ENCODE assay signal across 29 cellular contexts in the genomic region with DNA sequence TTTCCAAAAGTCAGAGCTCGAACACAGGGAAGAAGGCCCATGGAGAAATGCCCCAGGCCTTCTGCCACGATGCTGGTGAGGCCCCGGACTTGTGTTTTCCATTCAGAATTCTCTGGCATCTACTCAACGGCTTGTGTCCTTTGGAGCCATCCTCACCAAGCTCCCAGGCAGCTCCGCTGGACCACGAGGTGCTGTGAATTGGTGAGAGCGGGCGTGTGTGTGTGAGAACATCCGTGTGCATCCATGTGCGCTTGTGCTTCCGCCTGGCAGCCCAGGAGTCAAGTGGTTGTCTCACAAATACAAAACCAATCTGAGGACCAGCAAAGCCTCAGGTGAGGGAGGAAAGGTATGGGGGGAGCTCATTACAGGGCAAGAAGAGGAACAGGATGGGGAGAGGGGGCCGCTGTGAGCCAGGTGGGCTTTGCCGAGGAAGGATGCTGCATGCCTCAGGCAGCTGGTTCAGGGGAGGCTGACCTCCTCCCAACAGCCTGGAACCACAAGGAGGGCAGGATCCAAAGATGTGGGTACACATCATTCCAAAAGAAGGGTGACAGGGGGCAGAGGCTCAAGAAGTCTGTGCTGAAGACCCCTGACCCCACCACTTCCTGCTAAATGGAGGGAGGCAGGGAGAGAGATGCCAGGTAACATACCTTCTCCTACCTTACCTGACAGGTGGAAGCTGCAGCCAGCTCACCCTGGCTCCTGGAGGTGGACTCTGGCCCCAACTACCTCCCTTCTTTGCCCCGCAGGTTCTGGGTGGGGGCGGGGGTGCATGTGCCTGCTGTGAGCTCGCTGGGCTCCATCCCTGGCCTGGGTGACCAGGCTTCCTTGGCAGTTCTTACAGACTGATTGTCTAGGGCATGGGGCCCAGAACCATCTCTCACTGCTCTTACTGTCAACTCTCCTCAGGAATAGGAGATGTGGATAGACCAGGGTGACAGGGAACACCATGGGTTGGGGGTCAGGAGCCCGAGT.
"Had no signal": no experiment of that assay in that cellular context is flagged by ENCODE, and none has a peak within 500 bp of the region (broad histone marks: within the 10 kb centered on the region; RNA-seq: fewer than 3 reads in every experiment).

No MANE protein-coding gene starts in this region.

- H3K27ac ChIP-seq: brain microvascular endothelial cell, esophagus muscularis mucosa, hepatocyte, ovary, tibial artery had no signal

- H3K79me2 ChIP-seq: hepatocyte had no signal

- H3K36me3 Mint-ChIP-seq: immature natural killer cell had no signal

- H3K4me3 Mint-ChIP-seq: activated CD8-positive, alpha-beta T cell treated with anti-CD3 and anti-CD28 coated beads, Interleukin-2, amount 10 ng/mL, durations not matched to agents 7 days and 5 days; activated T-helper 1 cell treated with anti-CD3 and anti-CD28 coated beads, Interleukin-12 subunit alpha, Interleukin-12 subunit beta, Interleukin-2, Interleukin-4 antibody, amounts not matched to agents 30 ng/mL and 10 ng/mL and 1 ng/mL, durations not matched to agents 14 hours and 24 hours and 36 hours; effector memory CD8-positive, alpha-beta T cell; immature natural killer cell had no signal

- H3K27ac Mint-ChIP-seq: activated CD8-positive, alpha-beta T cell treated with anti-CD3 and anti-CD28 coated beads, Interleukin-2, amount 10 ng/mL, durations not matched to agents 7 days and 5 days; activated T-helper 1 cell treated with anti-CD3 and anti-CD28 coated beads, Interleukin-12 subunit alpha, Interleukin-12 subunit beta, Interleukin-2, Interleukin-4 antibody, amounts not matched to agents 30 ng/mL and 10 ng/mL and 1 ng/mL, durations not matched to agents 14 hours and 24 hours and 36 hours; effector memory CD8-positive, alpha-beta T cell; immature natural killer cell had no signal

- H3K4me1 ChIP-seq: esophagus muscularis mucosa, tibial artery had no signal

- DNase-seq: activated CD4-positive, alpha-beta T cell treated with anti-CD3 and anti-CD28 coated beads, Interleukin-2, amount 50 U/mL, for 1 hour; activated CD4-positive, CD25-positive, alpha-beta regulatory T cell treated with anti-CD3 and anti-CD28 coated beads, Interleukin-2, amount 50 U/mL, for 72 hours; activated CD8-positive, alpha-beta T cell treated with anti-CD3 and anti-CD28 coated beads, Interleukin-2, amount 10 ng/mL, durations not matched to agents 7 days and 5 days; activated gamma-delta T cell; activated naive CD4-positive, alpha-beta T cell treated with anti-CD3 and anti-CD28 coated beads, Interleukin-2, amount 50 U/mL, for 16 hours; brain microvascular endothelial cell; central memory CD4-positive, alpha-beta T cell; effector memory CD8-positive, alpha-beta T cell; glutamatergic neuron; immature natural killer cell; kidney glomerular epithelial cell; left ventricle myocardium superior; mesenchymal stem cell; mucosa of descending colon; naive B cell; ovary; SK-N-SH; stimulated activated CD4-positive, alpha-beta T cell treated with anti-CD3 and anti-CD28 coated beads, Interleukin-2, amount 100 ng/mL, for 48 hours; stimulated activated CD8-positive, alpha-beta memory T cell treated with anti-CD3 and anti-CD28 coated beads, Interleukin-4, amount 100 ng/mL, for 48 hours; stimulated activated naive CD4-positive, alpha-beta T cell treated with Interleukin-2 at 50 U/mL for 16 hours; substantia nigra; tibial artery had no signal

- H3K36me3 ChIP-seq: brain microvascular endothelial cell, esophagus muscularis mucosa, ovary, tibial artery had no signal

- H3K9me3 Mint-ChIP-seq: activated T-helper 1 cell treated with anti-CD3 and anti-CD28 coated beads, Interleukin-12 subunit alpha, Interleukin-12 subunit beta, Interleukin-2, Interleukin-4 antibody, amounts not matched to agents 30 ng/mL and 10 ng/mL and 1 ng/mL, durations not matched to agents 14 hours and 24 hours and 36 hours; effector memory CD8-positive, alpha-beta T cell; immature natural killer cell; naive B cell had no signal

- H3K9ac ChIP-seq: SK-N-SH had no signal

- FAIRE-seq: colon, frontal cortex had no signal

- H3K4me1 Mint-ChIP-seq: immature natural killer cell had no signal

- H3K4me3 ChIP-seq: esophagus muscularis mucosa, hepatocyte, mucosa of descending colon, ovary, smooth muscle cell, tibial artery had no signal

- H2AFZ ChIP-seq: hepatocyte had no signal

- H3K27me3 Mint-ChIP-seq: naive B cell had no signal

- H3K27me3 ChIP-seq: hepatocyte, ovary had no signal

- ATAC-seq: activated CD8-positive, alpha-beta T cell treated with anti-CD3 and anti-CD28 coated beads, Interleukin-2, amount 10 ng/mL, durations not matched to agents 7 days and 5 days; effector memory CD8-positive, alpha-beta T cell; left ventricle myocardium superior; mucosa of descending colon; sciatic nerve had no signal

- H3K9me3 ChIP-seq: esophagus muscularis mucosa, mucosa of descending colon, ovary, SK-N-SH, tibial artery had no signal

- H3K4me2 ChIP-seq: hepatocyte, SK-N-SH, smooth muscle cell had no signal
